In the genomic region with DNA sequence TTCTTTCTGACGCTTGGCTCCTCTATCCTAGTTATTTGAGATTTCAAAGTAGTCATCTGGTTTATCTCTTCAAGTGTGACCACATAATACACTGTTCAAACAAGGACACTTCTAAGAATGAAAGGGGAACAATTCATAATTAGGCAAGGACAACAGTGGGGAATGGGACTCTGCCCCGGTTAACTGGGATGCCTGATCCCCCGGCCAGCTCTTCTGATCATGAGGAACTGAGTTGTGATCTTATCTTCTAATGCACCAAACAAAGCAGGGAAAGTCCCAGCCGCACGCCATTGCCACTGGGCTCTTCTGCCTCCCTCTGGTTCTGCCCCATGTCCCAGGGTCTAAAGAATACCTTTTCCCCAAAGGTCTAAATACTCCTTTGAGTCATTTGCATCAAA, we compare ENCODE assay signal across 11 cellular contexts.
A peak's percentile ranks its signal among the peaks of the same experiment; 100 is the strongest.
DNase-seq lines count a peak whose midpoint lies in the region; ATAC-seq and TF ChIP-seq lines count a peak whose summit lies in the region.
"Had no signal": no experiment of that assay in that cellular context is flagged by ENCODE, and none has a peak within 500 bp of the region (broad histone marks: within the 10 kb centered on the region; RNA-seq: fewer than 3 reads in every experiment).

No MANE protein-coding gene starts in this region.

- no peaks in the 10 kb centered on the region for H3F3A ChIP-seq in OCI-LY1 (ENCODE audit: insufficient read depth, low read length)

- H3K36me3 Mint-ChIP-seq in activated naive CD4-positive, alpha-beta T cell treated with anti-CD3 and anti-CD28 coated beads, Interleukin-2, amount 50 U/mL, for 24 hours: no peaks in the 10 kb centered on the region

- H3K9me2 ChIP-seq in OCI-LY1 (ENCODE audit: low read depth, low read length): no peaks in the 10 kb centered on the region

- TF ChIP-seq CTCF in OCI-LY1 (IDR thresholded peaks at IDR 0.05; ENCODE audit: low read length) (no peak), spleen (IDR thresholded peaks at IDR 0.05 in 8 of 11, conservative IDR thresholded peaks at IDR 0.05 in 3 of 11) (no peak)

- intact Hi-C loops in spleen (cut with DNase I; ENCODE audit: low total_unique reads): no loop called here

- H2AFZ ChIP-seq in OCI-LY1 (ENCODE audit: low read length): no peak overlapping the region

- H3K4me3 Mint-ChIP-seq in activated naive CD4-positive, alpha-beta T cell treated with anti-CD3 and anti-CD28 coated beads, Interleukin-2, amount 50 U/mL, for 24 hours: peak overlapping the region; percentile 64

- H3K27me3 ChIP-seq in OCI-LY1 (ENCODE audit: insufficient read depth, low read length) (no peaks in the 10 kb centered on the region), spleen (replicated peaks in 1 of 7) (no peaks in the 10 kb centered on the region)

- H3K9ac ChIP-seq in OCI-LY1 (ENCODE audit: low read length): peak overlapping the region; percentile 21; the same call in 1 of the 2 replicates

- no peak overlapping the region for H3K4me3 ChIP-seq in OCI-LY1 (ENCODE audit: low read depth, low read length, poor library complexity, severe bottlenecking)
- no peak overlapping the region for H3K4me3 ChIP-seq in spleen

- H3K27me3 Mint-ChIP-seq in activated naive CD4-positive, alpha-beta T cell treated with anti-CD3 and anti-CD28 coated beads, Interleukin-2, amount 50 U/mL, for 24 hours: no peaks in the 10 kb centered on the region

- H3K27ac ChIP-seq in OCI-LY1 (ENCODE audit: low read depth, low read length, poor library complexity, severe bottlenecking) (peak overlapping the region; percentile 66), spleen (peak overlapping the region in 3 of 8 donors; percentile 1 to 53 (median 26))

- no peaks in the 10 kb centered on the region for H3K36me3 ChIP-seq in OCI-LY1 (ENCODE audit: insufficient read depth, low read length)
- no peaks in the 10 kb centered on the region for H3K36me3 ChIP-seq in spleen

- ATAC-seq in stimulated activated naive CD8-positive, alpha-beta T cell treated with anti-CD3 and anti-CD28 coated beads, Interleukin-15, Interleukin-2, amounts not matched to agents 100 U/mL and 50 U/mL, for 24 hours: no peak
- no peak for ATAC-seq in GM18873 (IDR thresholded peaks at IDR 0.05; ENCODE audit: low FRiP score, unreplicated experiment)

- no peaks in the 10 kb centered on the region for H4K20me1 ChIP-seq in OCI-LY1 (ENCODE audit: insufficient read depth, low read length)

- peak; percentile 34 for DNase-seq in activated naive CD4-positive, alpha-beta T cell treated with Interleukin-2 at 50 U/mL for 16 hours
- no peak for DNase-seq in activated naive CD4-positive, alpha-beta T cell (lab: John Stamatoyannopoulos, UW)
- peak; percentile 64 for DNase-seq in stimulated activated naive CD8-positive, alpha-beta T cell treated with anti-CD3 and anti-CD28 coated beads, Interleukin-15, Interleukin-2, amounts not matched to agents 100 U/mL and 50 U/mL, for 24 hours
- DNase-seq in spleen: no peak
- DNase-seq in OCI-M2 (lab: John Stamatoyannopoulos, UW; ENCODE audit: unreplicated experiment): no peak
- DNase-seq: H7, NCI-H2171 treated with DMSO at 0.1 percent for 48 hours, substantia nigra had no signal

- H3K27ac Mint-ChIP-seq in activated naive CD4-positive, alpha-beta T cell treated with anti-CD3 and anti-CD28 coated beads, Interleukin-2, amount 50 U/mL, for 24 hours: peak overlapping the region; percentile 84

- H3K4me1 Mint-ChIP-seq in activated naive CD4-positive, alpha-beta T cell treated with anti-CD3 and anti-CD28 coated beads, Interleukin-2, amount 50 U/mL, for 24 hours: peaks cover 68% of the 10 kb centered on the region

- no peak for TF ChIP-seq POLR2A in spleen (IDR thresholded peaks at IDR 0.05)

- H3K79me2 ChIP-seq in OCI-LY1 (ENCODE audit: insufficient read depth, low read length): no peaks in the 10 kb centered on the region

- no peaks in the 10 kb centered on the region for H3K9me3 Mint-ChIP-seq in activated naive CD4-positive, alpha-beta T cell treated with anti-CD3 and anti-CD28 coated beads, Interleukin-2, amount 50 U/mL, for 24 hours

- peaks cover 49% of the 10 kb centered on the region for H3K4me1 ChIP-seq in OCI-LY1 (ENCODE audit: insufficient read depth, low read length, severe bottlenecking)
- H3K4me1 ChIP-seq in spleen: peaks cover 16 to 70% (median 60%) of the 10 kb centered on the region in 6 donors

- peak overlapping the region; percentile 27; the same call in 1 of the 2 replicates for H3K4me2 ChIP-seq in OCI-LY1 (ENCODE audit: low read length)

- 47 to 58% (median 52%) methylated on average over 5 of the region's 5 CpGs for WGBS in spleen, 5 donors

- H3K9me3 ChIP-seq in OCI-LY1 (ENCODE audit: low read length): no peaks in the 10 kb centered on the region
- H3K9me3 ChIP-seq in spleen: no peaks in the 10 kb centered on the region

Comparison
In these comparisons a context has a peak if more than half of its experiments do, and no peak if none do; other contexts are left out.
1. DNase-seq: peak in activated naive CD4-positive, alpha-beta T cell treated with Interleukin-2 at 50 U/mL for 16 hours (single experiment) and stimulated activated naive CD8-positive, alpha-beta T cell treated with anti-CD3 and anti-CD28 coated beads, Interleukin-15, Interleukin-2, amounts not matched to agents 100 U/mL and 50 U/mL, for 24 hours (single experiment); none in activated naive CD4-positive, alpha-beta T cell (0 of 4), spleen (single experiment) and OCI-M2 (single experiment).